Comparison of ENCODE assay signal across 14 cellular contexts in the genomic region with DNA sequence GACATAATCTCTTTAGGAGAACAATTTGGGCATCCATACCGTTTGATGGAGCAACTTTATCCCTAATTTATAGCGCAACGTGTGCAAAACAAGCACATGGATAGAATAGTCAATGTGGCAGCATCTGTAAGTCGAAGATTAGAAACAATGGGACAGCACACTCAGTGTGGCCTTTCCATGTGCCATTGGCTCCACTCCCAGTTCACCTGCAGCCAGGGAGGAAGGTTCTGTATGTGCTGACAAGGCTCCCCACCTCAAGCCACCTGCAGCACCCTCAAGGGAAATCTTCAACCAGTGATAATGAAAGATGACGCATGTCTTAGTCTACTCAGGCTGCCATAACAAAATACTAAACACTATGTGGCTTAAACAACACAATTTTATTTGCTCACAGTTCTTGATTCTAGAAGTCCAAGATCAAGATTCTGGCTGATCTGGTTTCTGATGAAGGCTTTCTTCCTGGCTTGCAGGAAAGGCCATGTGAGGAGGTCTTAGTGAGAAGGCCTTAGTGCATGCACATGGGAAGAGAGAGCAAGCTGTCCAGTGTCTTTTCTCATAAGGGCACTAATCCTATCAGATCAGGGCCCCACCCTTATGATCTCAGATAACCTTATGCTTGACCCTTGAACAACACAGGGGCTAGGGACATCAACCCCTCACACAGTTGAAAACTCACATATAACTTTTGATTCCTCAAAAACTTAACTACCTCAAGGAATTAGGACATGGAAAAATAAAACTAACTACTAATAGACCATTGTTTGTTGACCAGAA. TPM values are rescaled to one million over a fixed set of nuclear protein-coding genes. Genes with fewer than 3 reads are reported as not detected.
DNase-seq lines count a peak whose midpoint lies in the region; ATAC-seq and TF ChIP-seq lines count a peak whose summit lies in the region.
"Had no signal": no experiment of that assay in that cellular context is flagged by ENCODE, and none has a peak within 500 bp of the region (broad histone marks: within the 10 kb centered on the region; RNA-seq: fewer than 3 reads in every experiment).

No MANE protein-coding gene starts in this region.

- in situ Hi-C loops in GM13977 (cut with MboI; ENCODE audit: low pct_unique_long_range_greater_than_20kb, low sequenced_read_pairs, unreplicated experiment), result no loop called here

- ATAC-seq in heart left ventricle (no peak), PC-3 (no peak; the same call in 1 of the 2 replicates), mucosa of descending colon (no peak)
- ATAC-seq in stimulated activated memory B cell treated with anti-CD40 and anti-IgM and Interleukin-4, amounts not matched to agents 10 μg/mL and 1 μg/mL and 100 μg/mL, for 72 hours, result no peak

- no peaks in the 10 kb centered on the region for H3F3A ChIP-seq in PC-3 (ENCODE audit: low read length, unreplicated experiment)

- no peak overlapping the region for H3K4me3 Mint-ChIP-seq in activated naive CD8-positive, alpha-beta T cell treated with anti-CD3 and anti-CD28 coated beads for 36 hours
- no peak overlapping the region for H3K4me3 Mint-ChIP-seq in stimulated activated memory B cell treated with anti-CD40 and anti-IgM and Interleukin-4, amounts not matched to agents 10 μg/mL and 1 μg/mL and 100 μg/mL, for 72 hours

- no peaks in the 10 kb centered on the region for H3K9me2 ChIP-seq in PC-3 (replicated peaks; ENCODE audit: low read length)

- H3K27ac ChIP-seq in heart left ventricle, result peak overlapping the region in 8 of 12 donors; percentile 12 to 52 (median 23)
- H3K27ac ChIP-seq in PC-3 (ENCODE audit: low read length), result peak overlapping the region; percentile 68
- H3K27ac ChIP-seq: dorsolateral prefrontal cortex, RWPE1, thyroid gland had no signal

- H3K36me3 ChIP-seq in heart left ventricle, result no peaks in the 10 kb centered on the region
- no peaks in the 10 kb centered on the region for H3K36me3 ChIP-seq in PC-3 (ENCODE audit: low read depth, low read length)
- H3K36me3 ChIP-seq in mucosa of descending colon (ENCODE audit: low read depth), result no peaks in the 10 kb centered on the region
- H3K36me3 ChIP-seq: thyroid gland had no signal

- H4K20me1 ChIP-seq in PC-3 (ENCODE audit: low read length), result no peaks in the 10 kb centered on the region

- DNase-seq in heart left ventricle, result no peak
- no peak for DNase-seq in cardiac septum (ENCODE audit: low spot score)
- peak; percentile 50 for DNase-seq in PC-3
- no peak for DNase-seq in activated naive CD8-positive, alpha-beta T cell treated with anti-CD3 and anti-CD28 coated beads for 36 hours
- no peak for DNase-seq in GM13977 (ENCODE audit: low spot score)
- DNase-seq in mucosa of descending colon, result no peak
- no peak for DNase-seq in NCI-H187 treated with DMSO at 0.1 percent for 48 hours (lab: John Stamatoyannopoulos, UW)
- DNase-seq: dorsolateral prefrontal cortex, NCI-H1930 had no signal

- H3K27me3 Mint-ChIP-seq in activated naive CD8-positive, alpha-beta T cell treated with anti-CD3 and anti-CD28 coated beads for 36 hours, result no peaks in the 10 kb centered on the region
- peaks cover 16% of the 10 kb centered on the region for H3K27me3 Mint-ChIP-seq in stimulated activated memory B cell treated with anti-CD40 and anti-IgM and Interleukin-4, amounts not matched to agents 10 μg/mL and 1 μg/mL and 100 μg/mL, for 72 hours

- H3K4me2 ChIP-seq in PC-3 (ENCODE audit: low read length), result peak overlapping the region; percentile 17

- CTCF ChIA-PET in PC-3 (lab: Charles Lee), result interaction anchor here (1.0 to 1.2 kb wide), 2 partner anchors 72 to 158 kb away, joined by 3 read pairs; no protein-coding TSS in a partner anchor

- H3K4me3 ChIP-seq in heart left ventricle, result no peak overlapping the region
- no peak overlapping the region for H3K4me3 ChIP-seq in PC-3 (ENCODE audit: low read length)
- H3K4me3 ChIP-seq in mucosa of descending colon, result no peak overlapping the region
- H3K4me3 ChIP-seq: dorsolateral prefrontal cortex, lung, thyroid gland had no signal

- intact Hi-C loops in heart left ventricle (cut with DNase I), result loop anchor here in 1 of 10 donors (10.0 kb wide), 1 partner anchor 60 kb away; no protein-coding TSS in a partner anchor
- intact Hi-C loops in cardiac septum (cut with DNase I), result no loop called here
- intact Hi-C loops in PC-3 (cut with micrococcal nuclease), result no loop called here
- intact Hi-C loops in mucosa of descending colon (cut with DNase I, micrococcal nuclease), result no loop called here

- H3K27me3 ChIP-seq in heart left ventricle (no peaks in the 10 kb centered on the region), PC-3 (ENCODE audit: low read length) (no peaks in the 10 kb centered on the region)
- H3K27me3 ChIP-seq: thyroid gland had no signal

- POLR2A ChIA-PET in PC-3 (lab: Charles Lee; ENCODE audit: unreplicated experiment), result interaction anchor here (0.6 to 0.7 kb wide), 3 partner anchors 67 to 281 kb away, joined by 3 to 4 read pairs (median 3); no protein-coding TSS in a partner anchor

- no peaks in the 10 kb centered on the region for H3K36me3 Mint-ChIP-seq in activated naive CD8-positive, alpha-beta T cell treated with anti-CD3 and anti-CD28 coated beads for 36 hours
- H3K36me3 Mint-ChIP-seq in stimulated activated memory B cell treated with anti-CD40 and anti-IgM and Interleukin-4, amounts not matched to agents 10 μg/mL and 1 μg/mL and 100 μg/mL, for 72 hours, result no peaks in the 10 kb centered on the region

- H3K9me3 ChIP-seq in heart left ventricle, result peaks cover 0 to 10% (median 3%) of the 10 kb centered on the region in 12 donors
- H3K9me3 ChIP-seq in PC-3 (ENCODE audit: low read length), result no peaks in the 10 kb centered on the region
- peaks cover 7% of the 10 kb centered on the region for H3K9me3 ChIP-seq in mucosa of descending colon
- H3K9me3 ChIP-seq: thyroid gland had no signal

- peak overlapping the region; percentile 79 for H3K27ac Mint-ChIP-seq in activated naive CD8-positive, alpha-beta T cell treated with anti-CD3 and anti-CD28 coated beads for 36 hours
- H3K27ac Mint-ChIP-seq in stimulated activated memory B cell treated with anti-CD40 and anti-IgM and Interleukin-4, amounts not matched to agents 10 μg/mL and 1 μg/mL and 100 μg/mL, for 72 hours, result peak overlapping the region; percentile 48

- H3K79me2 ChIP-seq in PC-3 (ENCODE audit: low read length), result no peaks in the 10 kb centered on the region

- no peak overlapping the region; the same call in 1 of the 2 replicates for H3K9ac ChIP-seq in PC-3 (ENCODE audit: low read length)

- BruUV-seq in PC-3 (replicated peaks; lab: Mats Ljungman, UMichigan), result no TSS peak

- 71 to 82% (median 75%) methylated on average over 5 of the region's 5 CpGs for WGBS in heart left ventricle, 4 donors

- no peak for TF ChIP-seq POLR2A in heart left ventricle (IDR thresholded peaks at IDR 0.05)

- peaks cover 0 to 39% (median 16%) of the 10 kb centered on the region in 12 donors for H3K4me1 ChIP-seq in heart left ventricle
- H3K4me1 ChIP-seq in PC-3 (ENCODE audit: insufficient read depth, low read length), result peaks cover 32% of the 10 kb centered on the region
- H3K4me1 ChIP-seq in mucosa of descending colon (ENCODE audit: low read depth), result no peaks in the 10 kb centered on the region

- no peak overlapping the region for H2AFZ ChIP-seq in PC-3 (ENCODE audit: low read length)

- H3K4me1 Mint-ChIP-seq in activated naive CD8-positive, alpha-beta T cell treated with anti-CD3 and anti-CD28 coated beads for 36 hours, result peaks cover 30% of the 10 kb centered on the region
- H3K4me1 Mint-ChIP-seq in stimulated activated memory B cell treated with anti-CD40 and anti-IgM and Interleukin-4, amounts not matched to agents 10 μg/mL and 1 μg/mL and 100 μg/mL, for 72 hours, result peaks cover 27% of the 10 kb centered on the region

- TF ChIP-seq CTCF in heart left ventricle (IDR thresholded peaks at IDR 0.05) (no peak), PC-3 (conservative IDR thresholded peaks at IDR 0.05; ENCODE audit: low read depth, low read length) (no peak), GM13977 (IDR thresholded peaks at IDR 0.05; ENCODE audit: extremely low read depth, insufficient read depth, missing control alignments) (no peak), mucosa of descending colon (IDR thresholded peaks at IDR 0.05) (no peak)

- peaks cover 10% of the 10 kb centered on the region for H3K9me3 Mint-ChIP-seq in activated naive CD8-positive, alpha-beta T cell treated with anti-CD3 and anti-CD28 coated beads for 36 hours
- no peaks in the 10 kb centered on the region for H3K9me3 Mint-ChIP-seq in stimulated activated memory B cell treated with anti-CD40 and anti-IgM and Interleukin-4, amounts not matched to agents 10 μg/mL and 1 μg/mL and 100 μg/mL, for 72 hours
- H3K9me3 Mint-ChIP-seq: T-helper 2 cell treated with Interferon-gamma antibody and Interleukin-4, amounts not matched to agents 5 μg/mL and 100 μg/mL, for 36 hours had no signal

RNA-seq across cellular contexts. Expression of gene SHLD1, which starts 34.9 kb away (rescaled TPM):
- total RNA-seq in heart left ventricle (1 to 10 TPM in 8 of 9 donors, under 1 TPM in 1; 0.94 to 7.1 (median 4.5) TPM), cardiac septum (4.3 TPM), PC-3 (2014; rRNA removed) (3.4 and 5.1 TPM in 2 replicates), mucosa of descending colon (1 to 10 TPM; 7.5 to 8.3 (median 8.0) TPM)
- polyA plus RNA-seq in heart left ventricle, result 1 to 10 TPM; 6.1 to 6.6 TPM
- total RNA-seq in activated naive CD8-positive, alpha-beta T cell treated with anti-CD3 and anti-CD28 coated beads for 36 hours, result 1 to 10 TPM; 6.2 to 6.9 TPM
